ENCODE assay signal across 10 cellular contexts in the genomic region with DNA sequence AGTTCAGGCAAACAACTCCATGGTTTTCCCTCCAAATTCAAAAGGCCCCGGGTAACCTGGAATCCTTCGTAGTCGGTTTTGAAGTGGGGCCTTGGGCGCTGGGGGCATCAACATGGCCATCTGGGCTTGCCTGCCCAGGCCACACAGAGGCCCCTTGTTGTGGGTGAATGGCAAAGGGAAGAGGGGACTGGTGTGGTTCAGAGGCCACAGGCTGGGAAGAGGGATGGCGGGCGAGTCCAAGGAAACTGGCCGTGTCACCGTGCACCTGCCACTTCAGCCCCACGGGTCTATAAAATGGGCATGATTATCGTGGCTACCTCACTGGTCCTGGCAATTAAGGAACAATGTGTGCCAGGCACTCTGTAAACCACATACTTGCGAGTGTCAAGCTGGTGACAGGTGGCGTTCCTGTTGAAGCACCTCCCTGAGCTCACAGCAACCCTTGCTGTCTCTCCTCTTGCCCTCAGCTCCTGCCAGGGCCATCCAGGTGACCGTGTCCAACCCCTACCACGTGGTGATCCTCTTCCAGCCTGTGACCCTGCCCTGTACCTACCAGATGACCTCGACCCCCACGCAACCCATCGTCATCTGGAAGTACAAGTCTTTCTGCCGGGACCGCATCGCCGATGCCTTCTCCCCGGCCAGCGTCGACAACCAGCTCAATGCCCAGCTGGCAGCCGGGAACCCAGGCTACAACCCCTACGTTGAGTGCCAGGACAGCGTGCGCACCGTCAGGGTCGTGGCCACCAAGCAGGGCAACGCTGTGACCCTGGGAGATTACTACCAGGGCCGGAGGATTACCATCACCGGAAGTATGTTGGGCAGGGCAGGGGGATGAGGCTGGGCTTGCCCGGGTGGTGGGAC. TPM values are rescaled to one million over a fixed set of nuclear protein-coding genes. Genes with fewer than 3 reads are reported as not detected.
A peak's percentile ranks its signal among the peaks of the same experiment; 100 is the strongest.
DNase-seq lines count a peak whose midpoint lies in the region; ATAC-seq and TF ChIP-seq lines count a peak whose summit lies in the region.
"Had no signal": no experiment of that assay in that cellular context is flagged by ENCODE, and none has a peak within 500 bp of the region (broad histone marks: within the 10 kb centered on the region; RNA-seq: fewer than 3 reads in every experiment).

No MANE protein-coding gene starts in this region.

- H3K27ac ChIP-seq in liver (ENCODE audit: low read depth in 1 of 2, low read length in 2 of 2), result peak overlapping the region; percentile 97 to 99
- no peak overlapping the region for H3K27ac ChIP-seq in thyroid gland
- H3K27ac ChIP-seq: BLaER1 treated with 17β-estradiol and CSF1 and Interleukin-3, amounts not matched to agents 10 nM and 100 nM had no signal

- H3K9me3 ChIP-seq in liver (ENCODE audit: control insufficient read depth in 4 of 4, low read length in 3 of 4) (no peaks in the 10 kb centered on the region), thyroid gland (no peaks in the 10 kb centered on the region)

- H3K36me3 Mint-ChIP-seq in activated naive CD8-positive, alpha-beta T cell treated with anti-CD3 and anti-CD28 coated beads for 36 hours, result peaks cover 29% of the 10 kb centered on the region

- H3K4me1 ChIP-seq in liver (ENCODE audit: control insufficient read depth in 4 of 4, insufficient read depth in 4 of 4, low read length in 3 of 4) (peaks cover 2 to 50% (median 35%) of the 10 kb centered on the region in 4 donors), thyroid gland (peaks cover 7 to 9% of the 10 kb centered on the region in 2 donors)

- WGBS in liver, result 46% methylated on average over 34 of the region's 34 CpGs
- WGBS in thyroid gland, 2 donors, result 83 to 85% methylated on average over 29 to 34 of the region's 34 CpGs

- peaks cover 37% of the 10 kb centered on the region for H3K4me1 Mint-ChIP-seq in activated naive CD8-positive, alpha-beta T cell treated with anti-CD3 and anti-CD28 coated beads for 36 hours

- H3K9ac ChIP-seq in liver (ENCODE audit: low read depth in 1 of 2, low read length in 2 of 2), result peak overlapping the region; percentile 76 to 83
- H3K9ac ChIP-seq: BLaER1 treated with 17β-estradiol and CSF1 and Interleukin-3, amounts not matched to agents 10 nM and 100 nM had no signal

- TF ChIP-seq POLR2A in thyroid gland (IDR thresholded peaks at IDR 0.05), result no peak

- intact Hi-C loops in thyroid gland (cut with DNase I), result loop anchor here (2.0 kb wide), 1 partner anchor 17 kb away; no protein-coding TSS in a partner anchor

- H3K27me3 Mint-ChIP-seq in activated naive CD8-positive, alpha-beta T cell treated with anti-CD3 and anti-CD28 coated beads for 36 hours, result no peaks in the 10 kb centered on the region

- TF ChIP-seq CTCF in liver (IDR thresholded peaks at IDR 0.05; ENCODE audit: low read depth, low read length, missing input control) (no peak), thyroid gland (IDR thresholded peaks at IDR 0.05) (no peak)

- DNase-seq in activated effector memory CD4-positive, alpha-beta T cell treated with anti-CD3 and anti-CD28 coated beads, Interleukin-2, amount 50 U/mL, for 16 hours, result peak; percentile 60
- DNase-seq in activated effector memory CD4-positive, alpha-beta T cell treated with Interleukin-2 at 50 U/mL for 16 hours, result no peak
- DNase-seq in activated naive CD8-positive, alpha-beta T cell treated with anti-CD3 and anti-CD28 coated beads for 36 hours, result no peak
- DNase-seq in thyroid gland (no peak), LoVo (ENCODE audit: low spot score) (no peak), amygdala (lab: John Stamatoyannopoulos, UW) (no peak)
- DNase-seq: NCI-H1436 had no signal

- peak overlapping the region; percentile 95 for H3K4me3 Mint-ChIP-seq in activated naive CD8-positive, alpha-beta T cell treated with anti-CD3 and anti-CD28 coated beads for 36 hours

- ATAC-seq in HG02938 (IDR thresholded peaks at IDR 0.05; ENCODE audit: unreplicated experiment), result no peak

- peaks cover 6% of the 10 kb centered on the region for H3K9me3 Mint-ChIP-seq in activated naive CD8-positive, alpha-beta T cell treated with anti-CD3 and anti-CD28 coated beads for 36 hours

- H3K27me3 ChIP-seq in liver (ENCODE audit: control insufficient read depth in 4 of 4, insufficient read depth in 4 of 4, low read length in 3 of 4) (no peaks in the 10 kb centered on the region), thyroid gland (no peaks in the 10 kb centered on the region)

- H3K4me3 ChIP-seq in liver (ENCODE audit: low read depth in 1 of 3, low read length in 3 of 3), result peak overlapping the region; percentile 60 to 97 (median 75)
- H3K4me3 ChIP-seq in thyroid gland (replicated peaks in 1 of 3), result peak overlapping the region in 2 of 3 donors; percentile 75 to 77

- H3K36me3 ChIP-seq in liver (ENCODE audit: control insufficient read depth in 4 of 4, insufficient read depth in 3 of 4, low read depth in 1 of 4, low read length in 3 of 4) (peaks cover 3 to 9% (median 6%) of the 10 kb centered on the region in 4 donors), thyroid gland (peaks cover 2 to 9% of the 10 kb centered on the region in 2 donors)
- H3K36me3 ChIP-seq: BLaER1 treated with 17β-estradiol and CSF1 and Interleukin-3, amounts not matched to agents 10 nM and 100 nM had no signal

- TF ChIP-seq RAD21 in liver (IDR thresholded peaks at IDR 0.05), result no peak

- H3K27ac Mint-ChIP-seq in activated naive CD8-positive, alpha-beta T cell treated with anti-CD3 and anti-CD28 coated beads for 36 hours, result peak overlapping the region; percentile 93

TF ChIP-seq in liver, 16 proteins besides CTCF, POLR2A, EP300 and RAD21:
- TF ChIP-seq, protein P1, sequence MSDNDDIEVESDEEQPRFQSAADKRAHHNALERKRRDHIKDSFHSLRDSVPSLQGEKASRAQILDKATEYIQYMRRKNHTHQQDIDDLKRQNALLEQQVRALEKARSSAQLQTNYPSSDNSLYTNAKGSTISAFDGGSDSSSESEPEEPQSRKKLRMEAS (IDR thresholded peaks at IDR 0.05), result peak; percentile 14
- TF ChIP-seq HNF4A (conservative IDR thresholded peaks at IDR 0.05) (peak; percentile 22 to 40), HNF4G (IDR thresholded peaks at IDR 0.05) (no peak), RXRA (IDR thresholded peaks at IDR 0.05) (peak; percentile 36 to 77), SP1 (IDR thresholded peaks at IDR 0.05) (no peak)

RNA-seq across cellular contexts. Expression of a gene that starts 1.3 kb away (rescaled TPM):
- 10 to 100 TPM; 40.6 to 43.9 TPM for total RNA-seq in activated naive CD8-positive, alpha-beta T cell treated with anti-CD3 and anti-CD28 coated beads for 36 hours
- total RNA-seq in liver, result 10 to 100 TPM; 33.7 to 48.6 TPM
- polyA plus RNA-seq in liver, result 100 to 1,000 TPM in 1 of 2 donors, 10 to 100 TPM in 1; 47.3 to 150 TPM
- total RNA-seq in thyroid gland, result 10 to 100 TPM; 36.5 to 85.3 (median 61.8) TPM

RNA-seq across cellular contexts. Expression of a gene that starts 18.7 kb away (rescaled TPM):
- 100 to 1,000 TPM; 105 to 109 TPM for total RNA-seq in activated naive CD8-positive, alpha-beta T cell treated with anti-CD3 and anti-CD28 coated beads for 36 hours
- total RNA-seq in liver (10 to 100 TPM; 31.6 to 80.2 TPM), thyroid gland (100 to 1,000 TPM in 3 of 4 donors, 10 to 100 TPM in 1; 98.9 to 133 (median 126) TPM)
- 10 to 100 TPM; 22.8 to 85.9 TPM for polyA plus RNA-seq in liver

RNA-seq across cellular contexts. Expression of a gene that starts 21.5 kb away (rescaled TPM):
- total RNA-seq in activated naive CD8-positive, alpha-beta T cell treated with anti-CD3 and anti-CD28 coated beads for 36 hours, result not detected
- total RNA-seq in liver (under 1 TPM in 1 of 2 donors, not detected in 1; 0.17 TPM), thyroid gland (under 1 TPM in 1 of 4 donors, not detected in 3; 0.67 TPM)
- not detected for polyA plus RNA-seq in liver

RNA-seq across cellular contexts. Expression of a gene that starts 32.2 kb away (rescaled TPM):
- total RNA-seq in activated naive CD8-positive, alpha-beta T cell treated with anti-CD3 and anti-CD28 coated beads for 36 hours, result under 1 TPM; 0.32 to 0.37 TPM
- total RNA-seq in liver (100 to 1,000 TPM in 1 of 2 donors, 10 to 100 TPM in 1; 18.8 to 204 TPM), thyroid gland (not detected)
- 1,000 to 10,000 TPM in 1 of 2 donors, 100 to 1,000 TPM in 1; 509 to 1,000 TPM for polyA plus RNA-seq in liver

RNA-seq across cellular contexts. Expression of a gene that starts 41.9 kb away (rescaled TPM):
- under 1 TPM; 0.20 to 0.29 TPM for total RNA-seq in activated naive CD8-positive, alpha-beta T cell treated with anti-CD3 and anti-CD28 coated beads for 36 hours
- total RNA-seq in liver (1 to 10 TPM in 1 of 2 donors, under 1 TPM in 1; 0.33 to 3.9 TPM), thyroid gland (10 to 100 TPM in 1 of 4 donors, 1 to 10 TPM in 2, not detected in 1; 1.7 to 19.2 (median 2.7) TPM)
- polyA plus RNA-seq in liver, result under 1 TPM in 1 of 2 donors, not detected in 1; 0.29 TPM

Comparison
In these comparisons a context has a peak if more than half of its experiments do, and no peak if none do; other contexts are left out.
1. H3K27ac ChIP-seq: peak in liver (2 of 2); none in thyroid gland (0 of 3).